In genomic region chr5:116482394-116482793, GRCh38 we compare ENCODE assay signal across 23 cellular contexts.
DNase-seq lines count a peak whose midpoint lies in the region; ATAC-seq and TF ChIP-seq lines count a peak whose summit lies in the region.
"Had no signal": no experiment of that assay in that cellular context is flagged by ENCODE, and none has a peak within 500 bp of the region (broad histone marks: within the 10 kb centered on the region; RNA-seq: fewer than 3 reads in every experiment).

No MANE protein-coding gene starts in this region.

- no peaks in the 10 kb centered on the region for H4K20me1 ChIP-seq in GM23248 (ENCODE audit: insufficient read depth)
- H4K20me1 ChIP-seq in MM.1S (ENCODE audit: insufficient read depth, low read length) = no peaks in the 10 kb centered on the region

- H2AFZ ChIP-seq in GM23248 (no peak overlapping the region), MM.1S (ENCODE audit: low read length) (no peak overlapping the region)

- 0 out of 2 replicates have a peak, but pooled peaks cover 7% of the 10 kb centered on the region for H3K4me1 ChIP-seq in GM23248 (ENCODE audit: insufficient read depth)
- no peaks in the 10 kb centered on the region for H3K4me1 ChIP-seq in MM.1S (ENCODE audit: low read length)
- H3K4me1 ChIP-seq: body of pancreas had no signal

- H3K27me3 ChIP-seq in GM23248 (replicated peaks; ENCODE audit: insufficient read depth) (no peaks in the 10 kb centered on the region; the same call in 1 of the 2 replicates), MM.1S (replicated peaks; ENCODE audit: insufficient read depth, low read length) (no peaks in the 10 kb centered on the region)
- H3K27me3 ChIP-seq: body of pancreas, tibial nerve had no signal

- WGBS in GM23248 (ENCODE audit: low coverage in 1 of 2, low lambda C conversion rate in 2 of 2, missing lambda C conversion rate in 2 of 2), 2 experiments = 77 to 95% methylated on average over 1 of the region's 1 CpG

- H3K9ac ChIP-seq in GM23248 (no peak overlapping the region), MM.1S (ENCODE audit: low read length) (no peak overlapping the region)

- no peak overlapping the region for H3K27ac ChIP-seq in GM23248
- no peak overlapping the region for H3K27ac ChIP-seq in MM.1S (ENCODE audit: low read length)
- H3K27ac ChIP-seq: body of pancreas, skin epidermis, tibial nerve had no signal

- in situ Hi-C loops in GM23248 (cut with MboI) = no loop called here

- no peaks in the 10 kb centered on the region for H3K9me2 ChIP-seq in GM23248 (ENCODE audit: insufficient read depth)
- H3K9me2 ChIP-seq in MM.1S (replicated peaks; ENCODE audit: insufficient read depth, low read length) = no peaks in the 10 kb centered on the region

- TF ChIP-seq CTCF in MM.1S (IDR thresholded peaks at IDR 0.05; ENCODE audit: low read length) = no peak

- no peak overlapping the region for H3K4me3 ChIP-seq in GM23248
- no peak overlapping the region for H3K4me3 ChIP-seq in MM.1S (ENCODE audit: low read length)
- H3K4me3 ChIP-seq: body of pancreas, skin epidermis, tibial nerve had no signal

- H3K36me3 ChIP-seq in GM23248 (ENCODE audit: low read depth) = no peaks in the 10 kb centered on the region
- H3K36me3 ChIP-seq in MM.1S (replicated peaks; ENCODE audit: insufficient read depth, low read length) = no peaks in the 10 kb centered on the region

- no peaks in the 10 kb centered on the region for H3K79me2 ChIP-seq in GM23248 (ENCODE audit: insufficient read depth)
- H3K79me2 ChIP-seq in MM.1S (ENCODE audit: low read length) = no peaks in the 10 kb centered on the region

- H3F3A ChIP-seq in GM23248 (ENCODE audit: insufficient read depth) (peaks cover 7% of the 10 kb centered on the region; the same call in 1 of the 2 replicates), MM.1S (ENCODE audit: insufficient read depth, low read length) (no peaks in the 10 kb centered on the region)

- H3K9me3 ChIP-seq in GM23248 (ENCODE audit: low read depth) (no peaks in the 10 kb centered on the region), MM.1S (replicated peaks; ENCODE audit: insufficient read depth, low read length) (no peaks in the 10 kb centered on the region)
- H3K9me3 ChIP-seq: body of pancreas had no signal

- peak; percentile 67 for ATAC-seq in SK-N-SH treated with all-trans-retinoic acid at 6 μM for 48 hours
- ATAC-seq: activated CD4-positive, CD25-positive, alpha-beta regulatory T cell treated with anti-CD3 and anti-CD28 coated beads, Interleukin-2, amount 50 U/mL, for 24 hours; activated T-cell treated with anti-CD3 and anti-CD28 coated beads, Interleukin-2, amount 50 U/mL, for 4 hours; body of pancreas; CD8-positive, alpha-beta T cell; left colon had no signal

- H3K4me2 ChIP-seq in GM23248 (ENCODE audit: unreplicated experiment) (no peak overlapping the region), MM.1S (ENCODE audit: low read depth, low read length) (no peak overlapping the region)

- DNase-seq in GM23248 = peak; percentile 65
- DNase-seq in fibroblast of gingiva (ENCODE audit: low read depth) = peak; percentile 30
- DNase-seq in renal cortical epithelial cell (ENCODE audit: low read depth) = peak; percentile 52
- DNase-seq in MM.1S = no peak
- no peak for DNase-seq in foreskin melanocyte
- no peak for DNase-seq in activated CD4-positive, alpha-beta T cell treated with anti-CD3 and anti-CD28 coated beads for 48 hours
- no peak for DNase-seq in activated CD4-positive, alpha-beta T cell treated with anti-CD3 and anti-CD28 coated beads for 1 hour
- DNase-seq: activated CD8-positive, alpha-beta memory T cell treated with anti-CD3 and anti-CD28 coated beads for 24 hours; activated naive CD4-positive, alpha-beta T cell treated with anti-CD3 and anti-CD28 coated beads, Interleukin-2, amount 10 ng/mL, durations not matched to agents 7 days and 5 days; activated T-cell treated with anti-CD3 and anti-CD28 coated beads, Interleukin-2, amount 50 U/mL, for 4 hours; body of pancreas; CD8-positive, alpha-beta T cell; glutamatergic neuron; left colon; midbrain; NCI-H1417 treated with DMSO at 0.1 percent for 48 hours; NCI-H526; stimulated activated CD4-positive, alpha-beta T cell treated with anti-CD3 and anti-CD28 coated beads, Interleukin-2, amount 100 ng/mL, for 24 hours; stimulated activated naive CD4-positive, alpha-beta T cell had no signal

TF ChIP-seq in SK-N-SH treated with all-trans-retinoic acid at 6 μM for 48 hours, 23 proteins besides CTCF, POLR2A, EP300 and RAD21 (continues in another document):
- no peak for TF ChIP-seq ISL1 (CRISPR knock-in tag; IDR thresholded peaks at IDR 0.05)
- TF ChIP-seq ARNTL (CRISPR knock-in tag; IDR thresholded peaks at IDR 0.05; ENCODE audit: borderline replicate concordance, low read depth) = no peak
- TF ChIP-seq CSDC2 (CRISPR knock-in tag; IDR thresholded peaks at IDR 0.05) = no peak
- no peak for TF ChIP-seq TOX (CRISPR knock-in tag; IDR thresholded peaks at IDR 0.05; ENCODE audit: borderline replicate concordance)
- TF ChIP-seq PPARA (CRISPR knock-in tag; IDR thresholded peaks at IDR 0.05; ENCODE audit: borderline replicate concordance) = no peak
- no peak for TF ChIP-seq SNAI2 (CRISPR knock-in tag; IDR thresholded peaks at IDR 0.05)
- TF ChIP-seq ZC3H10 (CRISPR knock-in tag; IDR thresholded peaks at IDR 0.05) = no peak
- TF ChIP-seq ZFP30 (CRISPR knock-in tag; IDR thresholded peaks at IDR 0.05) = no peak
- TF ChIP-seq, protein P1, sequence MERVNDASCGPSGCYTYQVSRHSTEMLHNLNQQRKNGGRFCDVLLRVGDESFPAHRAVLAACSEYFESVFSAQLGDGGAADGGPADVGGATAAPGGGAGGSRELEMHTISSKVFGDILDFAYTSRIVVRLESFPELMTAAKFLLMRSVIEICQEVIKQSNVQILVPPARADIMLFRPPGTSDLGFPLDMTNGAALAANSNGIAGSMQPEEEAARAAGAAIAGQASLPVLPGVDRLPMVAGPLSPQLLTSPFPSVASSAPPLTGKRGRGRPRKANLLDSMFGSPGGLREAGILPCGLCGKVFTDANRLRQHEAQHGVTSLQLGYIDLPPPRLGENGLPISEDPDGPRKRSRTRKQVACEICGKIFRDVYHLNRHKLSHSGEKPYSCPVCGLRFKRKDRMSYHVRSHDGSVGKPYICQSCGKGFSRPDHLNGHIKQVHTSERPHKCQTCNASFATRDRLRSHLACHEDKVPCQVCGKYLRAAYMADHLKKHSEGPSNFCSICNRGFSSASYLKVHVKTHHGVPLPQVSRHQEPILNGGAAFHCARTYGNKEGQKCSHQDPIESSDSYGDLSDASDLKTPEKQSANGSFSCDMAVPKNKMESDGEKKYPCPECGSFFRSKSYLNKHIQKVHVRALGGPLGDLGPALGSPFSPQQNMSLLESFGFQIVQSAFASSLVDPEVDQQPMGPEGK (CRISPR knock-in tag; IDR thresholded peaks at IDR 0.05; ENCODE audit: borderline replicate concordance) = no peak
- TF ChIP-seq ZFP3 (CRISPR knock-in tag; IDR thresholded peaks at IDR 0.05) = no peak
- no peak for TF ChIP-seq GLIS3 (CRISPR knock-in tag; IDR thresholded peaks at IDR 0.05)
- TF ChIP-seq ZNF70 (CRISPR knock-in tag; IDR thresholded peaks at IDR 0.05) = no peak
- TF ChIP-seq, protein P2, sequence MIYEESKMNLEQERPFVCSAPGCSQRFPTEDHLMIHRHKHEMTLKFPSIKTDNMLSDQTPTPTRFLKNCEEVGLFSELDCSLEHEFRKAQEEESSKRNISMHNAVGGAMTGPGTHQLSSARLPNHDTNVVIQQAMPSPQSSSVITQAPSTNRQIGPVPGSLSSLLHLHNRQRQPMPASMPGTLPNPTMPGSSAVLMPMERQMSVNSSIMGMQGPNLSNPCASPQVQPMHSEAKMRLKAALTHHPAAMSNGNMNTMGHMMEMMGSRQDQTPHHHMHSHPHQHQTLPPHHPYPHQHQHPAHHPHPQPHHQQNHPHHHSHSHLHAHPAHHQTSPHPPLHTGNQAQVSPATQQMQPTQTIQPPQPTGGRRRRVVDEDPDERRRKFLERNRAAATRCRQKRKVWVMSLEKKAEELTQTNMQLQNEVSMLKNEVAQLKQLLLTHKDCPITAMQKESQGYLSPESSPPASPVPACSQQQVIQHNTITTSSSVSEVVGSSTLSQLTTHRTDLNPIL (CRISPR knock-in tag; IDR thresholded peaks at IDR 0.05; ENCODE audit: low read depth) = no peak
- TF ChIP-seq RARB (CRISPR knock-in tag; IDR thresholded peaks at IDR 0.05) = no peak
- no peak for TF ChIP-seq CSRNP3 (CRISPR knock-in tag; IDR thresholded peaks at IDR 0.05)
- TF ChIP-seq TSHZ2 (CRISPR knock-in tag; IDR thresholded peaks at IDR 0.05) = no peak

Comparison
In these comparisons a context has a peak if more than half of its experiments do, and no peak if none do; other contexts are left out.
1. DNase-seq: peak in GM23248 (single experiment), fibroblast of gingiva (single experiment) and renal cortical epithelial cell (single experiment); none in MM.1S (single experiment), foreskin melanocyte (single experiment), activated CD4-positive, alpha-beta T cell treated with anti-CD3 and anti-CD28 coated beads for 48 hours (single experiment) and activated CD4-positive, alpha-beta T cell treated with anti-CD3 and anti-CD28 coated beads for 1 hour (single experiment).